In the genomic region with DNA sequence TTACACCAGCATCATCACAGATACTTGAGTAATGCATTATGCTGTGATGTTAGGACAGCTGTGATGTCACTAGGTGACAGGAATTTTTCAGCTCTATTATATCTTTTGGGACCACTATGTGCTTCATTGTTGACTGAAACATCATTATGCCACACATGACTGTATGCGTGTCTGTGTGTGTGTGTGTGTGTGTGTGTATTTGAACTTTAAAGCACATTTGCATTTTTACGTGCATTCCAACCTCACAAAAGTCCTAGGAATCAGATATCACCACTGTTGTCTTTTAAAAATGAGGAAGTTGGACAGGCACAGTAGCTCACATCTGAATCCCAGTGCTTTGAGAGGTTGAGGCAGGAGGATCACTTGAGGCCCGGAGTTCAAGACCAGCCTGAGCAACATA, we compare ENCODE assay signal across 26 cellular contexts.
"Had no signal": no experiment of that assay in that cellular context is flagged by ENCODE, and none has a peak within 500 bp of the region (broad histone marks: within the 10 kb centered on the region; RNA-seq: fewer than 3 reads in every experiment).

No MANE protein-coding gene starts in this region.

- H2AFZ ChIP-seq: neural progenitor cell had no signal

- H3K4me3 Mint-ChIP-seq: activated naive CD4-positive, alpha-beta T cell treated with anti-CD3 and anti-CD28 coated beads for 36 hours; activated naive CD8-positive, alpha-beta T cell treated with anti-CD3 and anti-CD28 coated beads, Interleukin-2, amount 10 ng/mL, durations not matched to agents 7 days and 5 days; activated T-cell treated with anti-CD3 and anti-CD28 coated beads, Interleukin-2, amount 50 U/mL, for 72 hours; effector memory CD8-positive, alpha-beta T cell; naive thymus-derived CD8-positive, alpha-beta T cell; neural progenitor cell; stimulated activated memory B cell treated with anti-CD40 and anti-IgM and Interleukin-4, amounts not matched to agents 10 μg/mL and 1 μg/mL and 100 μg/mL, for 72 hours had no signal

- H3K9ac ChIP-seq: neural progenitor cell had no signal

- H3K9me3 Mint-ChIP-seq: activated naive CD4-positive, alpha-beta T cell treated with anti-CD3 and anti-CD28 coated beads for 36 hours; effector memory CD8-positive, alpha-beta T cell; neural progenitor cell; stimulated activated memory B cell treated with anti-CD40 and anti-IgM and Interleukin-4, amounts not matched to agents 10 μg/mL and 1 μg/mL and 100 μg/mL, for 72 hours had no signal

- H3K4me2 ChIP-seq: neural progenitor cell, smooth muscle cell had no signal

- H3K4me1 ChIP-seq: colonic mucosa, esophagus muscularis mucosa, gastroesophageal sphincter, left ventricle myocardium inferior, sigmoid colon, stomach, suprapubic skin, tibial nerve had no signal

- ATAC-seq: activated T-cell treated with anti-CD3 and anti-CD28 coated beads, Interleukin-2, amount 50 U/mL, for 72 hours; effector memory CD8-positive, alpha-beta T cell; gastroesophageal sphincter; naive thymus-derived CD8-positive, alpha-beta T cell; stimulated activated memory B cell treated with anti-CD40 and anti-IgM and Interleukin-4, amounts not matched to agents 10 μg/mL and 1 μg/mL and 100 μg/mL, for 72 hours had no signal

- H3K36me3 Mint-ChIP-seq: naive thymus-derived CD8-positive, alpha-beta T cell; neural progenitor cell; stimulated activated memory B cell treated with anti-CD40 and anti-IgM and Interleukin-4, amounts not matched to agents 10 μg/mL and 1 μg/mL and 100 μg/mL, for 72 hours had no signal

- H3K4me3 ChIP-seq: colonic mucosa, dorsolateral prefrontal cortex, esophagus muscularis mucosa, gastroesophageal sphincter, left ventricle myocardium inferior, neural progenitor cell, sigmoid colon, smooth muscle cell, stomach, suprapubic skin, tibial nerve had no signal

- H3K36me3 ChIP-seq: colonic mucosa, esophagus muscularis mucosa, gastroesophageal sphincter, left ventricle myocardium inferior, neural progenitor cell, sigmoid colon, stomach, suprapubic skin, tibial nerve had no signal

- H3K27ac Mint-ChIP-seq: activated naive CD4-positive, alpha-beta T cell treated with anti-CD3 and anti-CD28 coated beads for 36 hours; activated naive CD8-positive, alpha-beta T cell treated with anti-CD3 and anti-CD28 coated beads, Interleukin-2, amount 10 ng/mL, durations not matched to agents 7 days and 5 days; activated T-cell treated with anti-CD3 and anti-CD28 coated beads, Interleukin-2, amount 50 U/mL, for 72 hours; effector memory CD8-positive, alpha-beta T cell; naive thymus-derived CD8-positive, alpha-beta T cell; neural progenitor cell; stimulated activated memory B cell treated with anti-CD40 and anti-IgM and Interleukin-4, amounts not matched to agents 10 μg/mL and 1 μg/mL and 100 μg/mL, for 72 hours had no signal

- H3K9me3 ChIP-seq: colonic mucosa, esophagus muscularis mucosa, gastroesophageal sphincter, left ventricle myocardium inferior, sigmoid colon, stomach, suprapubic skin, tibial nerve had no signal

- H3K27me3 ChIP-seq: colonic mucosa, dorsolateral prefrontal cortex, esophagus muscularis mucosa, gastroesophageal sphincter, neural progenitor cell, sigmoid colon, stomach, suprapubic skin, tibial nerve had no signal

- H3K27me3 Mint-ChIP-seq: activated naive CD8-positive, alpha-beta T cell treated with anti-CD3 and anti-CD28 coated beads, Interleukin-2, amount 10 ng/mL, durations not matched to agents 7 days and 5 days; effector memory CD8-positive, alpha-beta T cell; naive thymus-derived CD8-positive, alpha-beta T cell; stimulated activated memory B cell treated with anti-CD40 and anti-IgM and Interleukin-4, amounts not matched to agents 10 μg/mL and 1 μg/mL and 100 μg/mL, for 72 hours had no signal

- DNase-seq: activated CD4-positive, alpha-beta T cell treated with anti-CD3 and anti-CD28 coated beads for 4 hours; activated CD4-positive, alpha-beta T cell treated with anti-CD3 and anti-CD28 coated beads, Interleukin-2, amount 50 U/mL, for 48 hours; activated CD4-positive, CD25-positive, alpha-beta regulatory T cell; activated effector memory CD4-positive, alpha-beta T cell treated with Interleukin-2 at 50 U/mL for 16 hours; activated naive CD4-positive, alpha-beta T cell treated with anti-CD3 and anti-CD28 coated beads for 36 hours; activated naive CD8-positive, alpha-beta T cell treated with anti-CD3 and anti-CD28 coated beads, Interleukin-2, amount 10 ng/mL, durations not matched to agents 7 days and 5 days; activated T-cell treated with anti-CD3 and anti-CD28 coated beads, Interleukin-2, amount 50 U/mL, for 72 hours; amniotic stem cell; colonic mucosa; dorsolateral prefrontal cortex; effector memory CD8-positive, alpha-beta T cell; head of caudate nucleus; hypothalamus; left ventricle myocardium inferior; naive thymus-derived CD8-positive, alpha-beta T cell; posterior cingulate gyrus; sigmoid colon; stimulated activated CD4-positive, alpha-beta T cell treated with anti-CD3 and anti-CD28 coated beads, Interleukin-15, amount 100 ng/mL, for 24 hours; stomach had no signal

- H3K4me1 Mint-ChIP-seq: neural progenitor cell; stimulated activated memory B cell treated with anti-CD40 and anti-IgM and Interleukin-4, amounts not matched to agents 10 μg/mL and 1 μg/mL and 100 μg/mL, for 72 hours had no signal

- H3K27ac ChIP-seq: colonic mucosa, dorsolateral prefrontal cortex, esophagus muscularis mucosa, gastroesophageal sphincter, left ventricle myocardium inferior, neural progenitor cell, sigmoid colon, stomach, suprapubic skin, tibial nerve had no signal
